Comparison of ENCODE assay signal across 1 cellular context in the genomic region with DNA sequence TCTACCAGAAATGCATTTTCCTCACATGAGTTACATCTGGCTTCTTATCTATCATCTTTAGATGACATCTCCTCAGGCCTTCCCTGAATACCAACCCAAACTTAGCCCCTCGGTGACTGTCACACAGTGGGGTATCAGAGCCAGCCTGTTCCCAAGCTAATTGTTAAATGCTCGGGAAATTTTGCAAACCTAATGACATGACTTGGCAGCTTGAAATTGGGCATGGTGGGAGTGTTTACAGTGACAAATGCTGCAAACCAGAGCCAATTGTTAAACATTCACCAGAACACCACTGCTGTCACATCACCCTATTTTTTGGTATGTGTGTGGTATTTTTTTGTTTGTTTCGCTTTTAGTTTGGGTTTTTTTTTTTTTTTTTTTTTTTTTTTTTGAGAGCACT.
TF ChIP-seq lines count a peak whose summit lies in the region.

No MANE protein-coding gene starts in this region.

TF ChIP-seq in SK-N-SH treated with all-trans-retinoic acid at 6 μM for 48 hours, 23 proteins besides CTCF, POLR2A, EP300 and RAD21 (continued from another document):
- peak; percentile 74 for TF ChIP-seq TCF4 (CRISPR knock-in tag; IDR thresholded peaks at IDR 0.05; ENCODE audit: borderline replicate concordance)
- TF ChIP-seq CSRNP3 (CRISPR knock-in tag; IDR thresholded peaks at IDR 0.05) = no peak
- no peak for TF ChIP-seq CREB5 (CRISPR knock-in tag; IDR thresholded peaks at IDR 0.05; ENCODE audit: low read depth)
- TF ChIP-seq, protein P1, sequence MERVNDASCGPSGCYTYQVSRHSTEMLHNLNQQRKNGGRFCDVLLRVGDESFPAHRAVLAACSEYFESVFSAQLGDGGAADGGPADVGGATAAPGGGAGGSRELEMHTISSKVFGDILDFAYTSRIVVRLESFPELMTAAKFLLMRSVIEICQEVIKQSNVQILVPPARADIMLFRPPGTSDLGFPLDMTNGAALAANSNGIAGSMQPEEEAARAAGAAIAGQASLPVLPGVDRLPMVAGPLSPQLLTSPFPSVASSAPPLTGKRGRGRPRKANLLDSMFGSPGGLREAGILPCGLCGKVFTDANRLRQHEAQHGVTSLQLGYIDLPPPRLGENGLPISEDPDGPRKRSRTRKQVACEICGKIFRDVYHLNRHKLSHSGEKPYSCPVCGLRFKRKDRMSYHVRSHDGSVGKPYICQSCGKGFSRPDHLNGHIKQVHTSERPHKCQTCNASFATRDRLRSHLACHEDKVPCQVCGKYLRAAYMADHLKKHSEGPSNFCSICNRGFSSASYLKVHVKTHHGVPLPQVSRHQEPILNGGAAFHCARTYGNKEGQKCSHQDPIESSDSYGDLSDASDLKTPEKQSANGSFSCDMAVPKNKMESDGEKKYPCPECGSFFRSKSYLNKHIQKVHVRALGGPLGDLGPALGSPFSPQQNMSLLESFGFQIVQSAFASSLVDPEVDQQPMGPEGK (CRISPR knock-in tag; IDR thresholded peaks at IDR 0.05; ENCODE audit: borderline replicate concordance) = no peak
- no peak for TF ChIP-seq ZNF565 (CRISPR knock-in tag; conservative IDR thresholded peaks at IDR 0.05; ENCODE audit: low read depth)
- no peak for TF ChIP-seq ESRRG (CRISPR knock-in tag; IDR thresholded peaks at IDR 0.05)
TF ChIP-seq in SK-N-SH treated with all-trans-retinoic acid at 6 μM for 48 hours: peak in this region for 2.
